10 cellular contexts compared by ENCODE assay signal in genomic region chr5:133796186-133796585, GRCh38.
"Had no signal": no experiment of that assay in that cellular context is flagged by ENCODE, and none has a peak within 500 bp of the region (broad histone marks: within the 10 kb centered on the region; RNA-seq: fewer than 3 reads in every experiment).

No MANE protein-coding gene starts in this region.

- DNase-seq: GM23248, GOT3, H7, HFFc6, KBM-7 had no signal

- H3K4me1 ChIP-seq: HAP-1 had no signal

- H3K9me3 ChIP-seq: HAP-1 had no signal

- H3K9me3 Mint-ChIP-seq: HFFc6 had no signal

- H3K36me3 ChIP-seq: HAP-1 had no signal

- H3K4me3 Mint-ChIP-seq: HFFc6, IgD-negative memory B cell had no signal

- H3K4me3 ChIP-seq: GM23248, HAP-1 had no signal

- H3K36me3 Mint-ChIP-seq: IgD-negative memory B cell had no signal

- H3K27ac Mint-ChIP-seq: HFFc6, IgD-negative memory B cell had no signal

- H3K27ac ChIP-seq: GM23248, HL-60 had no signal

- ATAC-seq: HCT116, HepG2 had no signal
